ENCODE assay signal across 8 cellular contexts in the genomic region with DNA sequence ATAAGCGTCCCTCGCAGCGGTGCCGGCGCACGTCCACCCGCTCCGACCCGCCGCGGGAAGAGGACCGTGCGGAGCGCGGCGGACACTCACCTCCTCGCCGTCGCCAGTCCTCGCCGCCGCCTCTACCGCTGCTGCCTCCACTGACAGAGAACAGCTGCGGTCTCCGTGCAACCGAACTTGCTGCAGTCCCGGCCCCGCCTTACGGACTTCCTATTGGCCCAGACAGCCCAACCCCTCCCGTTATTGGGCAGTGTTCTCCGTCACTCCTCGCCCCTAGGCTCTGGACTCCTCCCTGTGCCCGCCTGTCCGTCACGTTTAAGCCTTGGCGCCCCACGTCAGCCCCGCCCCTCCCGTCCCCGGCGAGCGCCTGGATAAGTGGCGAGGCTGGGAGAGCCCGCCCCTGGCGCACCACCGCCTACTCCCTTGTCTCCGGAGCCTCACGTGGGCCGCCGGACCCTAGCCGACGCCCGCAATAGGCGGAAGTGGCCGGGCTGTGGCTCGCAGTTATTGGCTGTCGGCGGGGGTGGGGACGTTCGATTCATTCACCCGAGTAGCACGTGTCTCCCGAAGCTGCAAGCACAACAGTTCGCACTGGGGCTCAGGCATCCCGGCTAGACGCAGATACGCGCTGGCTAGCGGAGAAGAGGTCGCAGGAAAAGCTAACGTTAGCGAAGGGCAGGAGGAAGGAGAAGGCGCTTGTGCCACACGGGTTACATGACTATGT. TPM values are rescaled to one million over a fixed set of nuclear protein-coding genes. Genes with fewer than 3 reads are reported as not detected.
A peak's percentile ranks its signal among the peaks of the same experiment; 100 is the strongest.
DNase-seq lines count a peak whose midpoint lies in the region; TF ChIP-seq lines count a peak whose summit lies in the region.

Gene PC (minus strand): TSS at position 152 of the 724 bp plus-strand sequence. CDS start 86,224 bp downstream, outside the sequence.

- H3K4me3 Mint-ChIP-seq in HFFc6 (peak within 1 kb of the TSS; percentile 86), glutamatergic neuron (ENCODE audit: unreplicated experiment) (peak within 1 kb of the TSS; percentile 93)

- intact Hi-C loops in testis (cut with DNase I; ENCODE audit: low total_unique reads), result no loop called here

- no peaks in the 10 kb centered on the region for H3K27me3 ChIP-seq in osteoblast (ENCODE audit: insufficient read depth, low read length)
- H3K27me3 ChIP-seq in testis, result no peaks in the 10 kb centered on the region

- TF ChIP-seq CTCF in HFFc6 (IDR thresholded peaks at IDR 0.05) (no peak), glutamatergic neuron (IDR thresholded peaks at IDR 0.05; ENCODE audit: partially characterized antibody, unreplicated experiment) (no peak), osteoblast (IDR thresholded peaks at IDR 0.05; ENCODE audit: extremely low read depth, low read depth, low read length) (no peak), testis (IDR thresholded peaks at IDR 0.05) (no peak)

- H2AFZ ChIP-seq in osteoblast (ENCODE audit: low read length), result peak within 1 kb of the TSS; percentile 85

- peaks cover 32% of the 10 kb centered on the region for H3K4me1 Mint-ChIP-seq in HFFc6 (ENCODE audit: low read depth)
- peaks cover 21% of the 10 kb centered on the region for H3K4me1 Mint-ChIP-seq in glutamatergic neuron (ENCODE audit: low read depth, unreplicated experiment)

- peaks cover 6% of the 10 kb centered on the region; the same call in 1 of the 2 replicates for H3K9me3 Mint-ChIP-seq in HFFc6
- peaks cover 9% of the 10 kb centered on the region for H3K9me3 Mint-ChIP-seq in glutamatergic neuron (ENCODE audit: unreplicated experiment)

- no peak for TF ChIP-seq POLR2A in testis (IDR thresholded peaks at IDR 0.05)

- no peaks in the 10 kb centered on the region for H4K20me1 ChIP-seq in osteoblast (ENCODE audit: insufficient read depth, low read length)

- H3K9me3 ChIP-seq in osteoblast (ENCODE audit: low read depth, low read length), result no peaks in the 10 kb centered on the region
- no peaks in the 10 kb centered on the region for H3K9me3 ChIP-seq in testis

- H3K36me3 ChIP-seq in osteoblast (ENCODE audit: insufficient read depth, low read length), result peaks cover 3% of the 10 kb centered on the region
- H3K36me3 ChIP-seq in testis (ENCODE audit: low read depth, missing control alignments), result no peaks in the 10 kb centered on the region

- H3K27ac Mint-ChIP-seq in HFFc6 (peak within 1 kb of the TSS; percentile 79), glutamatergic neuron (ENCODE audit: unreplicated experiment) (peak within 1 kb of the TSS; percentile 86)

- H3K36me3 Mint-ChIP-seq in HFFc6 (ENCODE audit: low read depth) (peaks cover 6% of the 10 kb centered on the region; the same call in 1 of the 2 replicates), glutamatergic neuron (ENCODE audit: unreplicated experiment) (no peaks in the 10 kb centered on the region)

- peaks cover 19% of the 10 kb centered on the region for H3K4me1 ChIP-seq in osteoblast (ENCODE audit: insufficient read depth, low read length)
- H3K4me1 ChIP-seq in testis, result peaks cover 8% of the 10 kb centered on the region

- peak within 1 kb of the TSS; percentile 64 for H3K27ac ChIP-seq in osteoblast (ENCODE audit: low read depth, low read length)
- H3K27ac ChIP-seq in testis, result peak within 1 kb of the TSS; percentile 48 to 60

- DNase-seq in GF-D8 (lab: John Stamatoyannopoulos, UW) (peak; percentile 98), HFFc6 (peak; percentile 100), NCI-H1048 (lab: John Stamatoyannopoulos, UW) (peak; percentile 99), SW 1271 (lab: John Stamatoyannopoulos, UW) (peak; percentile 99), glutamatergic neuron (peak; percentile 100), osteoblast (ENCODE audit: insufficient read length, low spot score, missing footprints) (peak; percentile 100), testis (peak; percentile 100)
- DNase-seq in activated naive CD8-positive, alpha-beta T cell treated with anti-CD3 and anti-CD28 coated beads, Interleukin-2, amount 50 U/mL, for 16 hours (ENCODE audit: low read depth, low spot score), result peak; percentile 92

- peak within 1 kb of the TSS; percentile 86 for H3K4me2 ChIP-seq in osteoblast (ENCODE audit: insufficient read depth, low read length)

- H3K4me3 ChIP-seq in osteoblast (ENCODE audit: insufficient read depth, low read length) (peak within 1 kb of the TSS; percentile 86), testis (peak within 1 kb of the TSS; percentile 72)

- H3K79me2 ChIP-seq in osteoblast (ENCODE audit: insufficient read depth, low read length), result peaks cover 5% of the 10 kb centered on the region

- peaks cover 2% of the 10 kb centered on the region; the same call in 1 of the 2 replicates for H3K27me3 Mint-ChIP-seq in HFFc6 (ENCODE audit: insufficient read depth)
- H3K27me3 Mint-ChIP-seq in glutamatergic neuron (ENCODE audit: unreplicated experiment), result peaks cover 9% of the 10 kb centered on the region

- 1% methylated on average over 23 to 74 of the region's 74 CpGs for WGBS in testis, 2 donors

RNA-seq across cellular contexts. Expression of gene PC, which starts in this region (rescaled TPM):
- 10 to 100 TPM; 13.2 to 21.8 (median 19.3) TPM for total RNA-seq in HFFc6 (2021; fragmentation: NEBNext Ultra II Directional; extraction: Animal tissue kit (Norgen Biotek cat#: 25700))
- 47.4 TPM for total RNA-seq in glutamatergic neuron (ENCODE audit: unreplicated experiment)
- total RNA-seq in osteoblast, result 48.5 and 50.1 TPM in 2 replicates
- 10 to 100 TPM; 40.9 to 46.0 TPM for total RNA-seq in testis
- 53.1 TPM for polyA plus RNA-seq in testis (ENCODE audit: insufficient read depth, low read depth, low replicate concordance)

Comparison
In these comparisons a context has a peak if more than half of its experiments do, and no peak if none do; other contexts are left out.
1. Peak in every context shown above with its lines: DNase-seq, H3K4me3 ChIP-seq and H3K27ac ChIP-seq.